ENCODE assay signal across 17 cellular contexts in genomic region chr4:124121511-124121934, GRCh38.
DNase-seq lines count a peak whose midpoint lies in the region; ATAC-seq and TF ChIP-seq lines count a peak whose summit lies in the region.
"Had no signal": no experiment of that assay in that cellular context is flagged by ENCODE, and none has a peak within 500 bp of the region (broad histone marks: within the 10 kb centered on the region; RNA-seq: fewer than 3 reads in every experiment).

No MANE protein-coding gene starts in this region.

- H3K27ac ChIP-seq in GM23248 (no peak overlapping the region), prostate gland (no peak overlapping the region)
- H3K27ac ChIP-seq: C4-2B, sigmoid colon, SK-N-MC had no signal

- H3K4me2 ChIP-seq in GM23248 (ENCODE audit: unreplicated experiment): no peak overlapping the region

- H3K27me3 ChIP-seq in GM23248 (replicated peaks; ENCODE audit: insufficient read depth): no peaks in the 10 kb centered on the region
- H3K27me3 ChIP-seq in adipocyte (replicated peaks; ENCODE audit: control insufficient read depth, insufficient read depth, low read length): no peaks in the 10 kb centered on the region
- no peaks in the 10 kb centered on the region for H3K27me3 ChIP-seq in prostate gland (replicated peaks; ENCODE audit: insufficient read depth)
- H3K27me3 ChIP-seq: sigmoid colon had no signal

- no peak overlapping the region for H3K4me3 ChIP-seq in GM23248
- no peak overlapping the region for H3K4me3 ChIP-seq in adipocyte (ENCODE audit: low read length)
- H3K4me3 ChIP-seq in fibroblast of pulmonary artery (replicated peaks; ENCODE audit: low read depth, low read length): no peak overlapping the region
- no peak overlapping the region for H3K4me3 ChIP-seq in prostate gland
- H3K4me3 ChIP-seq: sigmoid colon, SK-N-MC had no signal

- no peak for TF ChIP-seq POLR2A in prostate gland (IDR thresholded peaks at IDR 0.05)

- ATAC-seq in HG03159 (IDR thresholded peaks at IDR 0.05; ENCODE audit: unreplicated experiment): no peak
- no peak for ATAC-seq in HG02981 (IDR thresholded peaks at IDR 0.05; ENCODE audit: unreplicated experiment)
- ATAC-seq: activated CD8-positive, alpha-beta memory T cell treated with anti-CD3 and anti-CD28 coated beads, Interleukin-2, amount 10 ng/mL, durations not matched to agents 7 days and 5 days; naive thymus-derived CD8-positive, alpha-beta T cell; stimulated activated naive CD8-positive, alpha-beta T cell treated with anti-CD3 and anti-CD28 coated beads, Interleukin-15, Interleukin-2, amounts not matched to agents 100 U/mL and 50 U/mL, for 24 hours had no signal

- no peaks in the 10 kb centered on the region for H3K9me2 ChIP-seq in GM23248 (ENCODE audit: insufficient read depth)

- H3K9ac ChIP-seq in GM23248: no peak overlapping the region
- H3K9ac ChIP-seq in adipocyte (ENCODE audit: low read length): no peak overlapping the region

- in situ Hi-C loops in GM23248 (cut with MboI): loop anchor here (25.0 kb wide), 1 partner anchor 984 kb away; no protein-coding TSS in a partner anchor

- WGBS in GM23248 (ENCODE audit: low coverage in 1 of 2, low lambda C conversion rate in 2 of 2, missing lambda C conversion rate in 2 of 2), 2 experiments: 92 to 100% methylated on average over 1 of the region's 1 CpG
- 68% methylated on average over 1 of the region's 1 CpG for WGBS in prostate gland

- H3K9me3 ChIP-seq in GM23248 (ENCODE audit: low read depth): no peaks in the 10 kb centered on the region
- no peaks in the 10 kb centered on the region for H3K9me3 ChIP-seq in adipocyte (ENCODE audit: control insufficient read depth, low read length)
- no peaks in the 10 kb centered on the region for H3K9me3 ChIP-seq in prostate gland
- H3K9me3 ChIP-seq: sigmoid colon had no signal

- TF ChIP-seq CTCF in fibroblast of pulmonary artery (IDR thresholded peaks at IDR 0.05; ENCODE audit: low read length, missing control alignments) (no peak), prostate gland (IDR thresholded peaks at IDR 0.05) (no peak)

- no peaks in the 10 kb centered on the region for H3K36me3 ChIP-seq in GM23248 (ENCODE audit: low read depth)
- no peaks in the 10 kb centered on the region for H3K36me3 ChIP-seq in adipocyte (ENCODE audit: control insufficient read depth, insufficient read depth, low read length, severe bottlenecking)
- no peaks in the 10 kb centered on the region for H3K36me3 ChIP-seq in prostate gland
- H3K36me3 ChIP-seq: sigmoid colon had no signal

- H3K79me2 ChIP-seq in GM23248 (ENCODE audit: insufficient read depth): no peaks in the 10 kb centered on the region

- no peaks in the 10 kb centered on the region for H4K20me1 ChIP-seq in GM23248 (ENCODE audit: insufficient read depth)

- intact Hi-C loops in prostate gland (cut with DNase I): no loop called here

- no peaks in the 10 kb centered on the region; the same call in 1 of the 2 replicates for H3F3A ChIP-seq in GM23248 (ENCODE audit: insufficient read depth)

- no peak overlapping the region for H2AFZ ChIP-seq in GM23248

- H3K4me1 ChIP-seq in GM23248 (ENCODE audit: insufficient read depth) (peaks cover 7% of the 10 kb centered on the region; the same call in 1 of the 2 replicates), adipocyte (ENCODE audit: control insufficient read depth, insufficient read depth, low read length) (peaks cover 15% of the 10 kb centered on the region), prostate gland (replicated peaks) (no peaks in the 10 kb centered on the region)
- H3K4me1 ChIP-seq: sigmoid colon had no signal

- DNase-seq in GM23248: peak; percentile 49
- peak; percentile 81 for DNase-seq in adipocyte (ENCODE audit: low read depth)
- DNase-seq in fibroblast of pulmonary artery (ENCODE audit: low read depth): peak; percentile 90
- peak; percentile 30 for DNase-seq in prostate gland (ENCODE audit: low spot score)
- DNase-seq in NCI-H526 treated with DMSO at 0.1 percent for 48 hours (lab: John Stamatoyannopoulos, UW): no peak
- DNase-seq in epidermal melanocyte (ENCODE audit: insufficient read length, low spot score): no peak
- DNase-seq: activated CD8-positive, alpha-beta memory T cell treated with anti-CD3 and anti-CD28 coated beads, Interleukin-2, amount 10 ng/mL, durations not matched to agents 7 days and 5 days; activated naive CD4-positive, alpha-beta T cell treated with anti-CD3 and anti-CD28 coated beads, Interleukin-2, amount 10 ng/mL, durations not matched to agents 7 days and 5 days; KBM-7; naive thymus-derived CD8-positive, alpha-beta T cell; NCI-H1930; sigmoid colon; stimulated activated naive CD8-positive, alpha-beta T cell treated with anti-CD3 and anti-CD28 coated beads, Interleukin-15, Interleukin-2, amounts not matched to agents 100 U/mL and 50 U/mL, for 24 hours had no signal

Comparison
In these comparisons a context has a peak if more than half of its experiments do, and no peak if none do; other contexts are left out.
1. DNase-seq: peak in GM23248 (single experiment), adipocyte (single experiment), fibroblast of pulmonary artery (single experiment) and prostate gland (single experiment); none in NCI-H526 treated with DMSO at 0.1 percent for 48 hours (single experiment) and epidermal melanocyte (single experiment).